9 cellular contexts compared by ENCODE assay signal in the genomic region with DNA sequence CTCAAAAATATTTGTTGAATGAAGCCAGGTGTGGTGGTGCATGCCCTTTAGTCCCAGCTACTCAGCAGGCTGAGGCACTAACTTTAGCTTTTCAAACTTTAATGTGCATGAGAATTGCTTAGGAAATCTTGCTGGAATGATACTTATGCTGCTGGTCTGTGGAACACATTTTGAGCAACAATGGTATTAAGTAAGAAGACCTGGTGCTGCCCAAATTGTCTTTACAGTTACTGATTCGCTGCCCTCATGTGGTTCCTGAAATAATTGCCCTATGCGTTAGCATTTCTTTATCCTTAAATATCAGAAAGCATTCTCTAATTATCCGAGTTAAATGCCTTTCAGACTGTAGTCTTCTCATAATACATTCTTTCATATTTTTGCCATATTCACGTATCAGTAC.
DNase-seq lines count a peak whose midpoint lies in the region; ATAC-seq and TF ChIP-seq lines count a peak whose summit lies in the region.
"Had no signal": no experiment of that assay in that cellular context is flagged by ENCODE, and none has a peak within 500 bp of the region (broad histone marks: within the 10 kb centered on the region; RNA-seq: fewer than 3 reads in every experiment).

No MANE protein-coding gene starts in this region.

- intact Hi-C loops in left ventricle myocardium inferior (cut with micrococcal nuclease): loop anchor here (10.0 kb wide), 1 partner anchor 116 kb away; no protein-coding TSS in a partner anchor
- intact Hi-C loops in sigmoid colon (cut with DNase I): no loop called here

- DNase-seq in AG04450 (ENCODE audit: low read depth, low spot score) (no peak), RWPE2 (ENCODE audit: low spot score) (no peak), left ventricle myocardium inferior (no peak), NCI-H2227 (lab: John Stamatoyannopoulos, UW; ENCODE audit: unreplicated experiment) (no peak), SHP77 (lab: John Stamatoyannopoulos, UW) (no peak), sigmoid colon (no peak)
- DNase-seq: effector CD8-positive, alpha-beta T cell had no signal

- POLR2A ChIA-PET in AG04450 (lab: Yijun Ruan, JAX): no interaction called here
- POLR2A ChIA-PET in HEK293 (lab: Yijun Ruan, JAX): no interaction called here

- H3K4me3 ChIP-seq in AG04450 (ENCODE audit: low read depth, low read length): no peak overlapping the region
- no peak overlapping the region for H3K4me3 ChIP-seq in HEK293 (ENCODE audit: low read depth, low read length)
- H3K4me3 ChIP-seq in RWPE2 (ENCODE audit: severe bottlenecking): no peak overlapping the region
- H3K4me3 ChIP-seq in left ventricle myocardium inferior: no peak overlapping the region
- no peak overlapping the region for H3K4me3 ChIP-seq in sigmoid colon

- no peaks in the 10 kb centered on the region for H3K4me1 ChIP-seq in HEK293 (ENCODE audit: control insufficient read depth, insufficient read depth, low read length)
- no peaks in the 10 kb centered on the region for H3K4me1 ChIP-seq in RWPE2 (ENCODE audit: insufficient read depth, poor library complexity, severe bottlenecking)
- peaks cover 21% of the 10 kb centered on the region for H3K4me1 ChIP-seq in left ventricle myocardium inferior
- H3K4me1 ChIP-seq in sigmoid colon: peaks cover 0 to 26% (median 23%) of the 10 kb centered on the region in 4 donors

- no peaks in the 10 kb centered on the region for H3K36me3 ChIP-seq in HEK293 (ENCODE audit: control insufficient read depth in 2 of 2, insufficient read depth in 1 of 2, low read length in 2 of 2)
- no peaks in the 10 kb centered on the region for H3K36me3 ChIP-seq in RWPE2 (ENCODE audit: low read depth)
- no peaks in the 10 kb centered on the region for H3K36me3 ChIP-seq in left ventricle myocardium inferior
- no peaks in the 10 kb centered on the region for H3K36me3 ChIP-seq in sigmoid colon

- no peak overlapping the region for H3K27ac ChIP-seq in AG04450 (ENCODE audit: low read depth, low read length)
- H3K27ac ChIP-seq in HEK293 (ENCODE audit: extremely low read depth, low read depth, low read length): no peak overlapping the region
- H3K27ac ChIP-seq in RWPE2 (ENCODE audit: poor library complexity, severe bottlenecking): no peak overlapping the region
- no peak overlapping the region for H3K27ac ChIP-seq in left ventricle myocardium inferior (replicated peaks)
- peak overlapping the region in 1 of 4 donors; percentile 54 for H3K27ac ChIP-seq in sigmoid colon

- H3K27me3 ChIP-seq in AG04450 (ENCODE audit: control insufficient read depth, insufficient read depth, low read length) (no peaks in the 10 kb centered on the region), RWPE2 (ENCODE audit: insufficient read depth, poor library complexity, severe bottlenecking) (no peaks in the 10 kb centered on the region), left ventricle myocardium inferior (ENCODE audit: low read depth) (no peaks in the 10 kb centered on the region), sigmoid colon (no peaks in the 10 kb centered on the region)

- TF ChIP-seq POLR2A in sigmoid colon (IDR thresholded peaks at IDR 0.05): no peak

- no peak for TF ChIP-seq EP300 in sigmoid colon (IDR thresholded peaks at IDR 0.05)

- 59 to 73% methylated on average over 4 of the region's 4 CpGs for WGBS in sigmoid colon, 2 donors

- no peaks in the 10 kb centered on the region for H3K9me3 ChIP-seq in AG04450 (ENCODE audit: control insufficient read depth, insufficient read depth, low read length)
- H3K9me3 ChIP-seq in HEK293 (ENCODE audit: control insufficient read depth, insufficient read depth, low read depth, low read length): no peaks in the 10 kb centered on the region
- no peaks in the 10 kb centered on the region for H3K9me3 ChIP-seq in RWPE2 (ENCODE audit: severe bottlenecking)
- H3K9me3 ChIP-seq in left ventricle myocardium inferior (replicated peaks): no peaks in the 10 kb centered on the region
- H3K9me3 ChIP-seq in sigmoid colon: no peaks in the 10 kb centered on the region

- CTCF ChIA-PET in AG04450 (lab: Charles Lee): interaction anchor here (0.5 to 1.9 kb wide), 3 partner anchors 121 to 186 kb away, joined by 3 to 9 read pairs (median 4); no protein-coding TSS in a partner anchor
- CTCF ChIA-PET in HEK293 (lab: Yijun Ruan, JAX): interaction anchor here (0.5 to 1.5 kb wide), 4 partner anchors 14 to 545 kb away, joined by 3 to 5 read pairs (median 4); no protein-coding TSS in a partner anchor

- TF ChIP-seq CTCF in AG04450 (IDR thresholded peaks at IDR 0.05; ENCODE audit: low read depth, low read length) (peak; percentile 49; the same call in 1 of the 2 replicates), HEK293 (tag by site-specific recombination; IDR thresholded peaks at IDR 0.05) (peak; percentile 27), RWPE2 (IDR thresholded peaks at IDR 0.05; ENCODE audit: poor library complexity, severe bottlenecking) (peak; percentile 60), left ventricle myocardium inferior (IDR thresholded peaks at IDR 0.05; ENCODE audit: borderline replicate concordance) (peak; percentile 49), sigmoid colon (IDR thresholded peaks at IDR 0.05) (peak in 1 of 4 experiments; percentile 9)

- ATAC-seq in RWPE2 (ENCODE audit: low read depth) (no peak; the same call in 2 of the 3 replicates), GM18502 (IDR thresholded peaks at IDR 0.05; ENCODE audit: poor library complexity, unreplicated experiment) (no peak)

TF ChIP-seq in HEK293, 187 proteins besides CTCF, POLR2A, EP300 and RAD21:
- TF ChIP-seq GLI4 (tag by site-specific recombination; IDR thresholded peaks at IDR 0.05) (no peak), ZNF654 (tag by site-specific recombination; IDR thresholded peaks at IDR 0.05; ENCODE audit: low read depth) (peak; percentile 16; the same call in 1 of the 2 replicates)
TF ChIP-seq in HEK293: peak in this region for 1.
